In the genomic region with DNA sequence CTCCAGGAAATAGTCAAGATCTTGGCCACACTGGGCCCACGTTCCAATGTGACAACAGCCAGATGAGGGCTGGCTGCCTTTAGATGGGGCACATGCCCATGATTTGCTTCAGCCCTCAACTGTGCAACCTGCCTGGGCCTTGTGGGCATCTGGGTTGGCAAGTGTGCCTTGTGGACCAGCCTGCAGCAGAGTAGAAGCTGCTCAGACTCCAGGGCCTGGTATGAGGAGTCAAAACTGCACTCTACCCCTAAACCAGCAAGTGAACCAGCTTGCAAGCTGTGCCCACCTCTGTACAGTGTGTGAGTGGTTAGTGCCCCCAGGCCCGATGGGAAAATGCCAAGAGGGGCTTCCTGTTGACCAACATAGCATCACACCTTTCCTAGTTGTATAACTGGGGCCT, we compare ENCODE assay signal across 20 cellular contexts. TPM values are rescaled to one million over a fixed set of nuclear protein-coding genes. Genes with fewer than 3 reads are reported as not detected.
DNase-seq lines count a peak whose midpoint lies in the region; ATAC-seq, FAIRE-seq and TF ChIP-seq lines count a peak whose summit lies in the region.
"Had no signal": no experiment of that assay in that cellular context is flagged by ENCODE, and none has a peak within 500 bp of the region (broad histone marks: within the 10 kb centered on the region; RNA-seq: fewer than 3 reads in every experiment).

No MANE protein-coding gene starts in this region.

- TF ChIP-seq POLR2A in HepG2 (IDR thresholded peaks at IDR 0.05; ENCODE audit: insufficient read depth in 1 of 2, low read depth in 2 of 2, low read length in 2 of 2) (no peak), right lobe of liver (IDR thresholded peaks at IDR 0.05) (no peak)

- no peak overlapping the region for H3K4ac ChIP-seq in neuronal stem cell (ENCODE audit: low read length)

- CTCF ChIA-PET in HepG2 (lab: Yijun Ruan, JAX; ENCODE audit: low intra/inter-chr PET ratio, low total read pairs): no interaction called here

- H3K27ac Mint-ChIP-seq in activated T-helper 2 cell treated with anti-CD3 and anti-CD28 coated beads, Interferon-gamma antibody, Interleukin-2, Interleukin-4, amounts not matched to agents 10 μg/mL and 5 μg/mL and 100 μg/mL, durations not matched to agents 14 hours and 24 hours and 36 hours: no peak overlapping the region
- H3K27ac Mint-ChIP-seq: B cell; CD4-positive, alpha-beta T cell; CD8-positive, alpha-beta T cell had no signal

- H3K36me3 ChIP-seq in HepG2 (replicated peaks in 1 of 2; ENCODE audit: control insufficient read depth in 1 of 2, insufficient read depth in 2 of 2, low read length in 2 of 2) (no peaks in the 10 kb centered on the region), right lobe of liver (no peaks in the 10 kb centered on the region), neuronal stem cell (replicated peaks in 1 of 2; ENCODE audit: control insufficient read depth in 2 of 2, insufficient read depth in 2 of 2, low read length in 2 of 2) (peaks cover 0 to 3% of the 10 kb centered on the region in 2 donors)

- H3K27me3 ChIP-seq in HepG2 (ENCODE audit: control insufficient read depth in 1 of 2, insufficient read depth in 2 of 2, low read length in 2 of 2) (peaks cover 1 to 6% of the 10 kb centered on the region in 2 experiments; a peak in 2 of 5 replicates), right lobe of liver (no peaks in the 10 kb centered on the region), neuronal stem cell (ENCODE audit: control insufficient read depth in 3 of 3, insufficient read depth in 3 of 3, low read depth in 1 of 3, low read length in 3 of 3) (peaks cover 0 to 2% (median 0%) of the 10 kb centered on the region in 3 experiments)
- H3K27me3 ChIP-seq: BLaER1 treated with 17β-estradiol and CSF1 and Interleukin-3, amounts not matched to agents 10 nM and 100 nM had no signal

- no peaks in the 10 kb centered on the region for H3K79me1 ChIP-seq in neuronal stem cell (ENCODE audit: low read depth, low read length)

- TF ChIP-seq EP300 in HepG2 (IDR thresholded peaks at IDR 0.05; ENCODE audit: low read depth in 2 of 2, low read length in 2 of 2) (no peak), HepG2 (CRISPR knock-in tag; IDR thresholded peaks at IDR 0.05; ENCODE audit: borderline replicate concordance) (no peak)

- peak overlapping the region; percentile 94 for H3K23ac ChIP-seq in neuronal stem cell (ENCODE audit: low read depth, low read length, poor library complexity)

- POLR2A ChIA-PET in HepG2 (lab: Yijun Ruan, JAX): interaction anchor here (1.0 kb wide), 1 partner anchor 17 kb away, joined by 3 read pairs; no protein-coding TSS in a partner anchor

- H3K9me3 ChIP-seq in HepG2 (ENCODE audit: low read length): peaks cover 5% of the 10 kb centered on the region
- no peaks in the 10 kb centered on the region for H3K9me3 ChIP-seq in right lobe of liver
- peaks cover 6 to 15% of the 10 kb centered on the region in 2 donors for H3K9me3 ChIP-seq in neuronal stem cell (replicated peaks in 1 of 2; ENCODE audit: control insufficient read depth in 2 of 2, insufficient read depth in 1 of 2, low read depth in 1 of 2, low read length in 2 of 2)

- peak overlapping the region; percentile 22 for H2BK12ac ChIP-seq in neuronal stem cell (ENCODE audit: low read length)

- H3K4me2 ChIP-seq in HepG2 (ENCODE audit: low read depth, low read length): no peak overlapping the region
- no peak overlapping the region for H3K4me2 ChIP-seq in neuronal stem cell (ENCODE audit: insufficient read depth, low read length, poor library complexity, severe bottlenecking)
- H3K4me2 ChIP-seq: A549; BLaER1 treated with 17β-estradiol and CSF1 and Interleukin-3, amounts not matched to agents 10 nM and 100 nM had no signal

- WGBS in HepG2 (ENCODE audit: low lambda C conversion rate): 13% methylated on average over 1 of the region's 2 CpGs
- no CpG with 5 or more reads among the region's 2 CpGs for WGBS in right lobe of liver (ENCODE audit: insufficient coverage, low coverage, low lambda C conversion rate, missing lambda C conversion rate)
- no CpG with 5 or more reads among the region's 2 CpGs for WGBS in neuronal stem cell (ENCODE audit: extremely low coverage in 2 of 2, insufficient read length in 2 of 2, insufficient replicate concordance in 1 of 2), 2 donors

- no peaks in the 10 kb centered on the region for H3K4me1 Mint-ChIP-seq in activated T-helper 2 cell treated with anti-CD3 and anti-CD28 coated beads, Interferon-gamma antibody, Interleukin-2, Interleukin-4, amounts not matched to agents 10 μg/mL and 5 μg/mL and 100 μg/mL, durations not matched to agents 14 hours and 24 hours and 36 hours (ENCODE audit: low read depth)

- H3K27ac ChIP-seq in HepG2 (ENCODE audit: extremely low read length, insufficient read depth, low read length): no peak overlapping the region
- no peak overlapping the region for H3K27ac ChIP-seq in right lobe of liver
- no peak overlapping the region for H3K27ac ChIP-seq in neuronal stem cell (replicated peaks; ENCODE audit: low read length)
- H3K27ac ChIP-seq: 22Rv1; A549; BLaER1 treated with 17β-estradiol and CSF1 and Interleukin-3, amounts not matched to agents 10 nM and 100 nM; C4-2B had no signal

- BruUV-seq in HepG2 (replicated peaks; lab: Mats Ljungman, UMichigan): no TSS peak

- no peak overlapping the region for H3K18ac ChIP-seq in neuronal stem cell (ENCODE audit: low read length)

- no peaks in the 10 kb centered on the region for H4K20me1 ChIP-seq in HepG2 (ENCODE audit: insufficient read depth, low read length)
- H4K20me1 ChIP-seq: BLaER1 treated with 17β-estradiol and CSF1 and Interleukin-3, amounts not matched to agents 10 nM and 100 nM had no signal

- intact Hi-C loops in HepG2 (cut with micrococcal nuclease; ENCODE audit: unreplicated experiment) (no loop called here), right lobe of liver (cut with DNase I) (no loop called here)
- intact Hi-C loops in activated T-helper 2 cell treated with anti-CD3 and anti-CD28 coated beads, Interferon-gamma antibody, Interleukin-2, Interleukin-4, amounts not matched to agents 10 μg/mL and 5 μg/mL and 100 μg/mL, durations not matched to agents 14 hours and 24 hours and 36 hours (cut with micrococcal nuclease): no loop called here

- FAIRE-seq in HepG2 (lab: Jason Lieb, UNC): no peak
- FAIRE-seq: A549, D721Med, G401.6, GM12891 had no signal

- TF ChIP-seq RAD21 in HepG2 (CRISPR knock-in tag; IDR thresholded peaks at IDR 0.05): no peak

- H3K9ac ChIP-seq in HepG2 (ENCODE audit: insufficient read depth, low read depth, low read length): no peak overlapping the region
- no peak overlapping the region for H3K9ac ChIP-seq in neuronal stem cell (ENCODE audit: low read depth, low read length, poor library complexity)
- H3K9ac ChIP-seq: BLaER1 treated with 17β-estradiol and CSF1 and Interleukin-3, amounts not matched to agents 10 nM and 100 nM had no signal

- no peak overlapping the region for H2AK5ac ChIP-seq in neuronal stem cell (ENCODE audit: low read depth, low read length)

- H2BK120ac ChIP-seq in neuronal stem cell (ENCODE audit: low read depth, low read length): no peak overlapping the region

- no peak overlapping the region for H4K8ac ChIP-seq in neuronal stem cell (ENCODE audit: low read depth, low read length)

- no peak overlapping the region for H3K14ac ChIP-seq in neuronal stem cell (ENCODE audit: low read length)

- DNase-seq in HepG2 (ENCODE audit: low spot score) (no peak), right lobe of liver (no peak), neuronal stem cell (ENCODE audit: low spot score) (no peak)
- DNase-seq in activated T-helper 2 cell treated with anti-CD3 and anti-CD28 coated beads, Interferon-gamma antibody, Interleukin-2, Interleukin-4, amounts not matched to agents 10 μg/mL and 5 μg/mL and 100 μg/mL, durations not matched to agents 14 hours and 24 hours and 36 hours (ENCODE audit: low spot score): no peak
- DNase-seq: AML-193; Caco-2; Calu3; CD4-positive, alpha-beta T cell; CD8-positive, alpha-beta T cell; DMS79 treated with DMSO at 0.1 percent for 48 hours; GF-D8 had no signal

- H3K36me3 Mint-ChIP-seq in activated T-helper 2 cell treated with anti-CD3 and anti-CD28 coated beads, Interferon-gamma antibody, Interleukin-2, Interleukin-4, amounts not matched to agents 10 μg/mL and 5 μg/mL and 100 μg/mL, durations not matched to agents 14 hours and 24 hours and 36 hours (ENCODE audit: low read depth): no peaks in the 10 kb centered on the region
- H3K36me3 Mint-ChIP-seq: CD8-positive, alpha-beta T cell had no signal

- H3K4me3 ChIP-seq in HepG2 (replicated peaks in 1 of 3; ENCODE audit: insufficient read depth in 1 of 3, low read depth in 2 of 3, low read length in 3 of 3) (no peak overlapping the region), right lobe of liver (no peak overlapping the region), neuronal stem cell (ENCODE audit: low read length in 2 of 2) (no peak overlapping the region)
- H3K4me3 ChIP-seq: A549; BLaER1 treated with 17β-estradiol and CSF1 and Interleukin-3, amounts not matched to agents 10 nM and 100 nM had no signal

- no peak overlapping the region for H2BK15ac ChIP-seq in neuronal stem cell (ENCODE audit: low read length)

- H3K4me1 ChIP-seq in HepG2 (ENCODE audit: insufficient read depth, low read length) (no peaks in the 10 kb centered on the region), right lobe of liver (no peaks in the 10 kb centered on the region), neuronal stem cell (ENCODE audit: control insufficient read depth in 2 of 2, insufficient read depth in 1 of 2, low read depth in 1 of 2, low read length in 2 of 2) (no peaks in the 10 kb centered on the region)
- H3K4me1 ChIP-seq: A549, Caco-2 had no signal

- no peaks in the 10 kb centered on the region for H3K27me3 Mint-ChIP-seq in activated T-helper 2 cell treated with anti-CD3 and anti-CD28 coated beads, Interferon-gamma antibody, Interleukin-2, Interleukin-4, amounts not matched to agents 10 μg/mL and 5 μg/mL and 100 μg/mL, durations not matched to agents 14 hours and 24 hours and 36 hours (ENCODE audit: low read depth)
- H3K27me3 Mint-ChIP-seq: B cell; CD4-positive, alpha-beta T cell had no signal

- H4K91ac ChIP-seq in neuronal stem cell (ENCODE audit: low read depth, low read length, poor library complexity): no peak overlapping the region

- no peaks in the 10 kb centered on the region for H3K79me2 ChIP-seq in HepG2 (ENCODE audit: insufficient read depth, low read length)

- TF ChIP-seq CTCF in HepG2 (CRISPR knock-in tag; IDR thresholded peaks at IDR 0.05) (no peak), right lobe of liver (IDR thresholded peaks at IDR 0.05) (no peak)

- ATAC-seq in HepG2: no peak
- no peak for ATAC-seq in right lobe of liver
- no peak for ATAC-seq in GM19023 (IDR thresholded peaks at IDR 0.05; ENCODE audit: unreplicated experiment)
- ATAC-seq: A549; CD8-positive, alpha-beta T cell had no signal

- no peak overlapping the region for H2AFZ ChIP-seq in HepG2 (ENCODE audit: low read length)
- H2AFZ ChIP-seq in neuronal stem cell (ENCODE audit: low read length): no peak overlapping the region

- in situ Hi-C loops in HepG2 (cut with HindIII; ENCODE audit: extremely low pct_ligation_motif_present, low pct_unique_long_range_greater_than_20kb): no loop called here

- no peak overlapping the region for H2BK5ac ChIP-seq in neuronal stem cell (ENCODE audit: low read length)

- H3K4me3 Mint-ChIP-seq in activated T-helper 2 cell treated with anti-CD3 and anti-CD28 coated beads, Interferon-gamma antibody, Interleukin-2, Interleukin-4, amounts not matched to agents 10 μg/mL and 5 μg/mL and 100 μg/mL, durations not matched to agents 14 hours and 24 hours and 36 hours (ENCODE audit: low read depth): no peak overlapping the region
- H3K4me3 Mint-ChIP-seq: B cell; CD4-positive, alpha-beta T cell; CD8-positive, alpha-beta T cell had no signal

- H3K9me3 Mint-ChIP-seq in activated T-helper 2 cell treated with anti-CD3 and anti-CD28 coated beads, Interferon-gamma antibody, Interleukin-2, Interleukin-4, amounts not matched to agents 10 μg/mL and 5 μg/mL and 100 μg/mL, durations not matched to agents 14 hours and 24 hours and 36 hours: peaks cover 14% of the 10 kb centered on the region

RNA-seq across cellular contexts. Expression of gene PHETA1, which starts 17.9 kb away (rescaled TPM):
- total RNA-seq in HepG2 (2016; rRNA removed; fragmentation: Illumina TruSeq; extraction: Trizol) (12.7 and 20.8 TPM in 2 replicates), right lobe of liver (10 to 100 TPM in 1 of 6 experiments, 1 to 10 TPM in 5; 4.2 to 14.8 (median 7.0) TPM)
- 4.6 and 5.4 TPM in 2 replicates for total RNA-seq in HepG2 (2016; cell fraction: cytosol; rRNA removed; fragmentation: Illumina TruSeq; extraction: Trizol; ENCODE audit: low read depth)
- total RNA-seq in HepG2 (2016; cell fraction: insoluble cytoplasmic fraction; rRNA removed; fragmentation: Illumina TruSeq; extraction: Trizol): 11.4 and 21.0 TPM in 2 replicates
- 20.1 and 22.4 TPM in 2 replicates for total RNA-seq in HepG2 (2016; cell fraction: membrane; rRNA removed; fragmentation: Illumina TruSeq; extraction: Trizol)
- 11.4 and 16.8 TPM in 2 replicates for total RNA-seq in HepG2 (2016; cell fraction: nucleus; rRNA removed; fragmentation: Illumina TruSeq; extraction: Trizol)
- polyA plus RNA-seq in HepG2 (2011; rRNA removed): 11.3 and 15.8 TPM in 2 replicates
- 13.8 and 16.9 TPM in 2 replicates for polyA plus RNA-seq in HepG2 (2011; cell fraction: cytosol; rRNA removed)
- polyA plus RNA-seq in HepG2 (2011; cell fraction: nucleus; rRNA removed): 38.7 and 41.4 TPM in 2 replicates
- 7.6 and 12.3 TPM in 2 replicates for polyA plus RNA-seq in HepG2 (2012)
- 4.7 and 5.7 TPM in 2 replicates for polyA plus RNA-seq in HepG2 (2016; cell fraction: cytosol; fragmentation: Illumina TruSeq; extraction: Trizol; ENCODE audit: low read depth)
- polyA plus RNA-seq in HepG2 (2016; cell fraction: insoluble cytoplasmic fraction; fragmentation: Illumina TruSeq; extraction: Trizol; ENCODE audit: low read depth): 15.8 and 19.6 TPM in 2 replicates
- polyA plus RNA-seq in HepG2 (2016; cell fraction: membrane; fragmentation: Illumina TruSeq; extraction: Trizol; ENCODE audit: low read depth): 18.1 and 18.8 TPM in 2 replicates
- polyA plus RNA-seq in HepG2 (2016; cell fraction: nucleus; fragmentation: Illumina TruSeq; extraction: Trizol; ENCODE audit: insufficient read depth, low read depth): 31.9 and 34.8 TPM in 2 replicates
- 1.6 and 19.4 TPM in 2 replicates for polyA minus RNA-seq in HepG2 (2011; rRNA and poly(A)+ RNA removed; ENCODE audit: low replicate concordance)
- 7.2 and 10.0 TPM in 2 replicates for polyA minus RNA-seq in HepG2 (2011; cell fraction: cytosol; rRNA and poly(A)+ RNA removed)
- polyA minus RNA-seq in HepG2 (2011; cell fraction: nucleus; rRNA and poly(A)+ RNA removed): 6.4 and 9.7 TPM in 2 replicates
- 10.7 TPM for polyA plus RNA-seq in neuronal stem cell (2013, experiment 1 of 2)
- 11.2 TPM for polyA plus RNA-seq in neuronal stem cell (2013, experiment 2 of 2)
- 3.9 and 4.3 TPM in 2 replicates for total RNA-seq in activated T-helper 2 cell treated with anti-CD3 and anti-CD28 coated beads, Interferon-gamma antibody, Interleukin-2, Interleukin-4, amounts not matched to agents 10 μg/mL and 5 μg/mL and 100 μg/mL, durations not matched to agents 14 hours and 24 hours and 36 hours

RNA-seq across cellular contexts. Expression of gene SH2B3, which starts 54.7 kb away (rescaled TPM):
- total RNA-seq in HepG2 (2016; rRNA removed; fragmentation: Illumina TruSeq; extraction: Trizol) (6.8 and 6.9 TPM in 2 replicates), right lobe of liver (10 to 100 TPM in 5 of 6 experiments, 1 to 10 TPM in 1; 6.7 to 43.5 (median 17.0) TPM)
- 3.0 and 4.5 TPM in 2 replicates for total RNA-seq in HepG2 (2016; cell fraction: cytosol; rRNA removed; fragmentation: Illumina TruSeq; extraction: Trizol; ENCODE audit: low read depth)
- 5.3 and 6.3 TPM in 2 replicates for total RNA-seq in HepG2 (2016; cell fraction: insoluble cytoplasmic fraction; rRNA removed; fragmentation: Illumina TruSeq; extraction: Trizol)
- total RNA-seq in HepG2 (2016; cell fraction: membrane; rRNA removed; fragmentation: Illumina TruSeq; extraction: Trizol): 8.1 and 8.8 TPM in 2 replicates
- total RNA-seq in HepG2 (2016; cell fraction: nucleus; rRNA removed; fragmentation: Illumina TruSeq; extraction: Trizol): 3.3 and 4.2 TPM in 2 replicates
- polyA plus RNA-seq in HepG2 (2011; rRNA removed): 6.8 and 7.1 TPM in 2 replicates
- polyA plus RNA-seq in HepG2 (2011; cell fraction: cytosol; rRNA removed): 5.9 and 7.0 TPM in 2 replicates
- 6.3 and 7.7 TPM in 2 replicates for polyA plus RNA-seq in HepG2 (2011; cell fraction: nucleus; rRNA removed)
- 5.1 and 9.2 TPM in 2 replicates for polyA plus RNA-seq in HepG2 (2012)
- polyA plus RNA-seq in HepG2 (2016; cell fraction: cytosol; fragmentation: Illumina TruSeq; extraction: Trizol; ENCODE audit: low read depth): 0.99 and 1.3 TPM in 2 replicates
- 7.6 and 9.1 TPM in 2 replicates for polyA plus RNA-seq in HepG2 (2016; cell fraction: insoluble cytoplasmic fraction; fragmentation: Illumina TruSeq; extraction: Trizol; ENCODE audit: low read depth)
- 5.2 and 5.7 TPM in 2 replicates for polyA plus RNA-seq in HepG2 (2016; cell fraction: membrane; fragmentation: Illumina TruSeq; extraction: Trizol; ENCODE audit: low read depth)
- polyA plus RNA-seq in HepG2 (2016; cell fraction: nucleus; fragmentation: Illumina TruSeq; extraction: Trizol; ENCODE audit: insufficient read depth, low read depth): 8.8 and 9.8 TPM in 2 replicates
- polyA minus RNA-seq in HepG2 (2011; rRNA and poly(A)+ RNA removed; ENCODE audit: low replicate concordance): 2.2 and 11.4 TPM in 2 replicates
- 6.2 and 6.9 TPM in 2 replicates for polyA minus RNA-seq in HepG2 (2011; cell fraction: cytosol; rRNA and poly(A)+ RNA removed)
- 3.3 and 3.9 TPM in 2 replicates for polyA minus RNA-seq in HepG2 (2011; cell fraction: nucleus; rRNA and poly(A)+ RNA removed)
- polyA plus RNA-seq in neuronal stem cell (2013, experiment 1 of 2): 6.5 TPM
- 6.3 TPM for polyA plus RNA-seq in neuronal stem cell (2013, experiment 2 of 2)
- 48.3 and 50.9 TPM in 2 replicates for total RNA-seq in activated T-helper 2 cell treated with anti-CD3 and anti-CD28 coated beads, Interferon-gamma antibody, Interleukin-2, Interleukin-4, amounts not matched to agents 10 μg/mL and 5 μg/mL and 100 μg/mL, durations not matched to agents 14 hours and 24 hours and 36 hours
